ENCODE assay signal across 8 cellular contexts in genomic region chr2:191155608-191156071, GRCh38. TPM values are rescaled to one million over a fixed set of nuclear protein-coding genes. Genes with fewer than 3 reads are reported as not detected.
A peak's percentile ranks its signal among the peaks of the same experiment; 100 is the strongest.
DNase-seq lines count a peak whose midpoint lies in the region; ATAC-seq and TF ChIP-seq lines count a peak whose summit lies in the region.

No MANE protein-coding gene starts in this region.

- H2BK15ac ChIP-seq in mesenchymal stem cell (ENCODE audit: low read depth, poor library complexity, severe bottlenecking) = no peak overlapping the region

- no peak overlapping the region for H2AFZ ChIP-seq in mesenchymal stem cell (ENCODE audit: low read depth, low read length)

- H4K8ac ChIP-seq in mesenchymal stem cell (ENCODE audit: low read length) = no peak overlapping the region

- no peak for TF ChIP-seq POLR2A in breast epithelium (IDR thresholded peaks at IDR 0.05)

- no peak overlapping the region for H3K14ac ChIP-seq in mesenchymal stem cell (ENCODE audit: low read length in 2 of 2)

- H3K27me3 ChIP-seq in A673 (replicated peaks; ENCODE audit: insufficient read depth, low read depth, low read length, poor library complexity) (no peaks in the 10 kb centered on the region), breast epithelium (no peaks in the 10 kb centered on the region), mesenchymal stem cell (ENCODE audit: control insufficient read depth in 1 of 2, insufficient read depth in 1 of 2, low read length in 2 of 2) (no peaks in the 10 kb centered on the region)

- H2BK5ac ChIP-seq in mesenchymal stem cell (ENCODE audit: low read depth, low read length, poor library complexity, severe bottlenecking) = no peak overlapping the region

- CTCF ChIA-PET in A673 (lab: Charles Lee) = interaction anchor here (0.8 to 2.3 kb wide), 3 partner anchors 101 to 106 kb away, joined by 3 to 45 read pairs (median 8); no protein-coding TSS in a partner anchor
- CTCF ChIA-PET in GM10248 (lab: Yijun Ruan, JAX) = interaction anchor here (0.7 to 4.0 kb wide), 30 partner anchors 10 to 375 kb away, joined by 3 to 187 read pairs (median 4); no protein-coding TSS in a partner anchor

- no peak overlapping the region for H2BK12ac ChIP-seq in mesenchymal stem cell (ENCODE audit: low read length in 2 of 2)

- H3K23ac ChIP-seq in mesenchymal stem cell (ENCODE audit: low read length in 2 of 2) = no peak overlapping the region

- H3K79me1 ChIP-seq in mesenchymal stem cell (replicated peaks; ENCODE audit: low read length, poor library complexity, severe bottlenecking) = no peaks in the 10 kb centered on the region

- no peaks in the 10 kb centered on the region for H3K36me3 ChIP-seq in A673 (ENCODE audit: insufficient read depth, low read length, poor library complexity, severe bottlenecking)
- no peaks in the 10 kb centered on the region for H3K36me3 ChIP-seq in breast epithelium
- H3K36me3 ChIP-seq in mesenchymal stem cell (ENCODE audit: control insufficient read depth in 1 of 2, insufficient read depth in 2 of 2, low read depth in 1 of 2, low read length in 2 of 2) = no peaks in the 10 kb centered on the region

- ATAC-seq in HG02973 (IDR thresholded peaks at IDR 0.05; ENCODE audit: unreplicated experiment) (peak; percentile 38), HG02884 (IDR thresholded peaks at IDR 0.05; ENCODE audit: unreplicated experiment) (no peak)

- H2BK120ac ChIP-seq in mesenchymal stem cell (ENCODE audit: low read depth, low read length) = no peak overlapping the region

- H3K4me1 ChIP-seq in A673 (ENCODE audit: insufficient read depth, low read length, poor library complexity, severe bottlenecking) (peaks cover 15% of the 10 kb centered on the region), breast epithelium (no peaks in the 10 kb centered on the region), mesenchymal stem cell (ENCODE audit: control insufficient read depth, insufficient read depth, low read depth, low read length) (peaks cover 3% of the 10 kb centered on the region)

- H3K18ac ChIP-seq in mesenchymal stem cell (ENCODE audit: low read depth in 1 of 2, low read length in 2 of 2) = no peak overlapping the region

- H3K27ac ChIP-seq in A673 (ENCODE audit: low read depth, low read length, poor library complexity, severe bottlenecking) (no peak overlapping the region), breast epithelium (no peak overlapping the region), mesenchymal stem cell (ENCODE audit: low read length, poor library complexity, severe bottlenecking) (no peak overlapping the region)

- TF ChIP-seq CTCF in A673 (conservative IDR thresholded peaks at IDR 0.05; ENCODE audit: low read depth, low read length) = peak; percentile 73
- peak; percentile 77 for TF ChIP-seq CTCF in GM10248 (IDR thresholded peaks at IDR 0.05; ENCODE audit: control extremely low read depth, extremely low read depth, low read depth, missing control alignments)
- peak; percentile 14 to 61 (median 32) for TF ChIP-seq CTCF in breast epithelium (IDR thresholded peaks at IDR 0.05)

- no TSS peak for BruUV-seq in A673 (replicated peaks; lab: Mats Ljungman, UMichigan)

- WGBS in mesenchymal stem cell = 44% methylated on average over 1 of the region's 1 CpG

- H2AK5ac ChIP-seq in mesenchymal stem cell (ENCODE audit: low read length, severe bottlenecking) = no peak overlapping the region

- POLR2A ChIA-PET in A673 (lab: Charles Lee; ENCODE audit: low non-redundant PET) (interaction anchor here (0.6 kb wide), 1 partner anchor 70 kb away, joined by 3 read pairs; no protein-coding TSS in a partner anchor), GM10248 (lab: Yijun Ruan, JAX) (no interaction called here)

- H3K4ac ChIP-seq in mesenchymal stem cell (ENCODE audit: low read depth in 1 of 2, low read length in 2 of 2) = no peak overlapping the region

- no peaks in the 10 kb centered on the region for H3K9me3 ChIP-seq in A673 (ENCODE audit: low read depth, low read length, poor library complexity, severe bottlenecking)
- H3K9me3 ChIP-seq in breast epithelium = no peaks in the 10 kb centered on the region
- no peaks in the 10 kb centered on the region for H3K9me3 ChIP-seq in mesenchymal stem cell (ENCODE audit: control insufficient read depth, low read length)

- H3K9ac ChIP-seq in mesenchymal stem cell (ENCODE audit: low read length) = no peak overlapping the region

- no peak overlapping the region for H3K4me2 ChIP-seq in mesenchymal stem cell (ENCODE audit: low read length, poor library complexity, severe bottlenecking)

- intact Hi-C loops in A673 (cut with micrococcal nuclease; ENCODE audit: unreplicated experiment) = loop anchor here (1.0 to 2.0 kb wide), 2 partner anchors 103 to 375 kb away; no protein-coding TSS in a partner anchor
- intact Hi-C loops in breast epithelium (cut with DNase I; ENCODE audit: low total_unique reads) = no loop called here

- peak; percentile 60 for DNase-seq in A673 (ENCODE audit: low spot score)
- DNase-seq in GM10248 (ENCODE audit: extremely low spot score) = peak; percentile 31
- DNase-seq in NCI-H82 (lab: John Stamatoyannopoulos, UW) = peak; percentile 92
- no peak for DNase-seq in breast epithelium (ENCODE audit: low spot score in 2 of 2)
- peak; percentile 51 for DNase-seq in mesenchymal stem cell
- no peak for DNase-seq in activated CD4-positive, CD25-positive, alpha-beta regulatory T cell (lab: John Stamatoyannopoulos, UW)

- no peak overlapping the region for H4K91ac ChIP-seq in mesenchymal stem cell (ENCODE audit: low read length)

- H3K4me3 ChIP-seq in A673 (ENCODE audit: low read depth, low read length, poor library complexity, severe bottlenecking) = no peak overlapping the region
- no peak overlapping the region for H3K4me3 ChIP-seq in breast epithelium
- H3K4me3 ChIP-seq in mesenchymal stem cell (ENCODE audit: insufficient read depth in 1 of 2, low read depth in 1 of 2, low read length in 2 of 2) = no peak overlapping the region

RNA-seq across cellular contexts. Expression of gene STAT4, which starts 4.8 kb away (rescaled TPM):
- total RNA-seq in A673 (2021) (0.33 and 0.71 TPM in 2 replicates), breast epithelium (1 to 10 TPM; 1.6 to 5.9 (median 3.6) TPM)
- polyA plus RNA-seq in mesenchymal stem cell (2013, experiment 1 of 2) = 1.1 TPM
- polyA plus RNA-seq in mesenchymal stem cell (2013, experiment 2 of 2) = 1.0 TPM

Comparison
In these comparisons a context has a peak if more than half of its experiments do, and no peak if none do; other contexts are left out.
1. DNase-seq: peak in A673 (single experiment), GM10248 (single experiment), NCI-H82 (single experiment) and mesenchymal stem cell (single experiment); none in breast epithelium (0 of 2) and activated CD4-positive, CD25-positive, alpha-beta regulatory T cell (0 of 4).
2. Peak in every context shown above with its lines, with median percentiles within 50 percentile points of each other: CTCF ChIP-seq.